In the genomic region with DNA sequence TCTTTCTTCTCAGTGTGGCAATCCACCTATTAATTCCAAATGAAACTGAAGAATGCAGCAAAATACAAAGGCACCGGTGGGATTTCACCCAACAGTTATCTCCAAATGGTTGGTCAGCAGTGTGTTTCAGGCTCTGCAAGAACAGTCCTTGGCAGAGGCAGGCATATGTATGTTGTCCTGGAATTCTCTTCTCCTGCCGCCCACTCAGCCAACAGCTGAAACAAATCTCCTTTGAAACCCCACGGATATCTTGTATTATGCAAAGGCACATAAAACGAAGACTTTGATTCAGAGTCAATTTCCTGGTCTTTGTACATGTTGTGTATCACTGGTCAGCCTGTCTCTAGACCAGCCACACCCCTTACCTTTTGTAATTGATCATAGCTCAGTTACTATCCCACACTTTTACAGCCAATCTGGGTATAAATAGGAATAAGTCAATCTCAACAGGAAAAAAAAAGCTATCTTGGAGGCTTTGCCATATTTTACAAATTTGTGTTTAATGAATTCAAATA, we compare ENCODE assay signal across 15 cellular contexts. TPM values are rescaled to one million over a fixed set of nuclear protein-coding genes. Genes with fewer than 3 reads are reported as not detected.
"Had no signal": no experiment of that assay in that cellular context is flagged by ENCODE, and none has a peak within 500 bp of the region (broad histone marks: within the 10 kb centered on the region; RNA-seq: fewer than 3 reads in every experiment).

No MANE protein-coding gene starts in this region.

- ATAC-seq: activated T-helper 17 cell treated with anti-CD3 and anti-CD28 coated beads, Interleukin-2, amount 50 U/mL, for 72 hours; gastroesophageal sphincter; heart right ventricle; left lobe of liver; natural killer cell treated with Interleukin-12 subunit alpha and Interleukin-12 subunit beta and Interleukin-15 and Interleukin-18, amount 100 ng/mL, for 72 hours; psoas muscle had no signal

- H3K9me3 Mint-ChIP-seq: activated naive CD4-positive, alpha-beta T cell treated with anti-CD3 and anti-CD28 coated beads for 36 hours; activated T-helper 17 cell treated with anti-CD3 and anti-CD28 coated beads, Interleukin-2, amount 50 U/mL, for 72 hours had no signal

- H3K9me3 ChIP-seq: gastroesophageal sphincter, heart right ventricle, psoas muscle, vagina had no signal

- H3K36me3 ChIP-seq: gastroesophageal sphincter, heart right ventricle, tibial nerve, vagina had no signal

- H3K4me1 ChIP-seq: gastroesophageal sphincter, psoas muscle had no signal

- DNase-seq: activated CD4-positive, alpha-beta T cell treated with anti-CD3 and anti-CD28 coated beads, Interleukin-2, amount 50 U/mL, for 1 hour; activated CD8-positive, alpha-beta memory T cell treated with anti-CD3 and anti-CD28 coated beads for 24 hours; activated naive CD4-positive, alpha-beta T cell treated with anti-CD3 and anti-CD28 coated beads for 36 hours; erythroblast; heart right ventricle; psoas muscle; stimulated activated CD4-positive, alpha-beta T cell treated with anti-CD3 and anti-CD28 coated beads, Interleukin-15, amount 100 ng/mL, for 24 hours; stimulated activated CD4-positive, alpha-beta T cell treated with anti-CD3 and anti-CD28 coated beads, Interleukin-4, amount 100 ng/mL, for 1 hour; stimulated activated naive CD4-positive, alpha-beta T cell had no signal

- H3K27me3 ChIP-seq: gastroesophageal sphincter, heart right ventricle, tibial nerve, vagina had no signal

- H3K27ac Mint-ChIP-seq: activated naive CD4-positive, alpha-beta T cell treated with anti-CD3 and anti-CD28 coated beads for 36 hours; activated T-helper 17 cell treated with anti-CD3 and anti-CD28 coated beads, Interleukin-2, amount 50 U/mL, for 72 hours; natural killer cell treated with Interleukin-12 subunit alpha and Interleukin-12 subunit beta and Interleukin-15 and Interleukin-18, amount 100 ng/mL, for 72 hours had no signal

- H3K4me1 Mint-ChIP-seq: activated T-helper 17 cell treated with anti-CD3 and anti-CD28 coated beads, Interleukin-2, amount 50 U/mL, for 72 hours had no signal

- H3K27ac ChIP-seq: gastroesophageal sphincter, heart right ventricle, psoas muscle, tibial nerve, vagina had no signal

- H3K4me3 Mint-ChIP-seq: activated naive CD4-positive, alpha-beta T cell treated with anti-CD3 and anti-CD28 coated beads for 36 hours; activated T-helper 17 cell treated with anti-CD3 and anti-CD28 coated beads, Interleukin-2, amount 50 U/mL, for 72 hours; natural killer cell treated with Interleukin-12 subunit alpha and Interleukin-12 subunit beta and Interleukin-15 and Interleukin-18, amount 100 ng/mL, for 72 hours had no signal

- H3K4me3 ChIP-seq: gastroesophageal sphincter, heart right ventricle, psoas muscle, tibial nerve, vagina had no signal

- H3K27me3 Mint-ChIP-seq: natural killer cell treated with Interleukin-12 subunit alpha and Interleukin-12 subunit beta and Interleukin-15 and Interleukin-18, amount 100 ng/mL, for 72 hours had no signal

RNA-seq across cellular contexts. Expression of a gene that starts 29.2 kb away (rescaled TPM):
- total RNA-seq: activated naive CD4-positive, alpha-beta T cell treated with anti-CD3 and anti-CD28 coated beads for 36 hours; natural killer cell treated with Interleukin-12 subunit alpha and Interleukin-12 subunit beta and Interleukin-15 and Interleukin-18, amount 100 ng/mL, for 72 hours had no signal
